In the genomic region with DNA sequence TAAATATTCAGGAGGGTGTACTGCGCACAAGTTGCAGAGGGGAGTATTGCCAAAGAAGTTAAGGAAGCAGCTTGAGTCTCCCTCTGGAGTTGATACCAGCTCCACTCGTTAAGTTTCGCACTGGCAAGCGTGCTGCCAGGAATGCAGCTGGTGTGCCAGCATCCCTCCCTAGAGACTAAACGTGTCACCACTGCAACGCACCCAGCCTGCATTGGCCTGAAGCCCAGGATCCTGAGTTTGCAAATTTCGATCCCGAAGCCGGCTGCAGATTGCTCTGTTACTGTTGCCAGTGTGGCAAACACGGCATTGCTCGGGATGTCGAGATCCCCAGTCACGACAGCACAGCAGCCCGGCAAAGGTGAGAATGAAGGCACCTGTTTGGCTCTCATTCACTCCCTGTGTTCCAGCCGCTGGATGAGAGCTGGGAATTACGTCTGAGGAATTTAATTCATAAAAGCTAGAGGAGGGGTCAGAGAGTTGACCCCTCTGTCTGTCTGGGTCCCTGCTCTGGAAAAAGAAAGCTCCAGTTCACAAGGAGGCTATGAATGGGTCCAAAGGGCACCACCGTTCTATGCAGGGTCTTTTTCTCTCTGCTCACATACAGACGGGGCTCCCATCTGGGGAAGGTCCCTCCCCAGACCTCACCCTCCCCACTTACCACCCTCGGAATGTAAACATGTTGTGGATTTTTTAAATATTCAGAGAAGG, we compare ENCODE assay signal across 8 cellular contexts.
A peak's percentile ranks its signal among the peaks of the same experiment; 100 is the strongest.
DNase-seq lines count a peak whose midpoint lies in the region; ATAC-seq and TF ChIP-seq lines count a peak whose summit lies in the region.

No MANE protein-coding gene starts in this region.

- no peaks in the 10 kb centered on the region for H3K27me3 ChIP-seq in Panc1 (ENCODE audit: control insufficient read depth, insufficient read depth, low read length)
- no peaks in the 10 kb centered on the region for H3K27me3 ChIP-seq in muscle layer of duodenum (ENCODE audit: low read depth, low read length)

- peak; percentile 86 for ATAC-seq in Panc1
- ATAC-seq in GM21576 (IDR thresholded peaks at IDR 0.05; ENCODE audit: unreplicated experiment): no peak

- CTCF ChIA-PET in Panc1 (lab: Charles Lee): interaction anchor here (0.6 to 1.0 kb wide), 2 partner anchors 12 to 14 kb away, joined by 3 read pairs; no protein-coding TSS in a partner anchor

- TF ChIP-seq CTCF in Panc1 (IDR thresholded peaks at IDR 0.05): no peak
- peak; percentile 19 for TF ChIP-seq CTCF in epithelial cell of proximal tubule (conservative IDR thresholded peaks at IDR 0.05; ENCODE audit: low read depth, low read length)

- TSS peak; percentile 76 for BruUV-seq in Panc1 (replicated peaks; lab: Mats Ljungman, UMichigan)

- H3K9me3 ChIP-seq in Panc1 (ENCODE audit: control insufficient read depth, insufficient read depth, low read depth, low read length) (no peaks in the 10 kb centered on the region), muscle layer of duodenum (ENCODE audit: control insufficient read depth in 1 of 2, low read length in 2 of 2) (no peaks in the 10 kb centered on the region)

- POLR2A ChIA-PET in Panc1 (lab: Charles Lee): interaction anchor here (0.6 to 1.8 kb wide), 2 partner anchors 16 to 47 kb away, joined by 3 to 4 read pairs; no protein-coding TSS in a partner anchor

- H3K36me3 ChIP-seq in Panc1 (ENCODE audit: control insufficient read depth, insufficient read depth, low read length) (no peaks in the 10 kb centered on the region; the same call in 1 of the 2 replicates), muscle layer of duodenum (ENCODE audit: control insufficient read depth in 1 of 2, insufficient read depth in 2 of 2, low read length in 2 of 2) (peaks cover 3 to 8% of the 10 kb centered on the region in 2 donors)

- peak overlapping the region; percentile 14 to 35 for H3K4me3 ChIP-seq in Panc1 (ENCODE audit: low read depth in 2 of 2, low read length in 2 of 2)
- peak overlapping the region; percentile 41 for H3K4me3 ChIP-seq in epithelial cell of proximal tubule (ENCODE audit: low read depth, low read length)
- H3K4me3 ChIP-seq in muscle layer of duodenum (ENCODE audit: low read depth in 1 of 2, low read length in 2 of 2): peak overlapping the region; percentile 43 to 48

- H3K4me1 ChIP-seq in Panc1 (ENCODE audit: control insufficient read depth, insufficient read depth, low read length) (peaks cover 69% of the 10 kb centered on the region), muscle layer of duodenum (ENCODE audit: control insufficient read depth in 1 of 2, insufficient read depth in 2 of 2, low read length in 2 of 2) (peaks cover 19 to 46% of the 10 kb centered on the region in 2 donors)

- H3K27ac ChIP-seq in Panc1 (ENCODE audit: low read length): peak overlapping the region; percentile 100
- peak overlapping the region; percentile 72 for H3K27ac ChIP-seq in muscle layer of duodenum (ENCODE audit: low read length)

- intact Hi-C loops in Panc1 (cut with micrococcal nuclease; ENCODE audit: unreplicated experiment): loop anchor here (2.0 kb wide), 1 partner anchor 59 kb away; no protein-coding TSS in a partner anchor

- peak; percentile 66 for DNase-seq in DMS79 (lab: John Stamatoyannopoulos, UW)
- DNase-seq in Panc1 (ENCODE audit: low read depth, low spot score): peak; percentile 84
- peak; percentile 72 for DNase-seq in epithelial cell of proximal tubule (ENCODE audit: low read depth)
- no peak for DNase-seq in stimulated activated CD4-positive, alpha-beta T cell treated with anti-CD3 and anti-CD28 coated beads, Interleukin-12 subunit alpha, Interleukin-12 subunit beta, amount 100 ng/mL, for 4 hours
- DNase-seq in activated effector memory CD4-positive, alpha-beta T cell treated with Interleukin-2 at 50 U/mL for 16 hours: no peak
- DNase-seq in MV-4-11 (lab: John Stamatoyannopoulos, UW): no peak

- in situ Hi-C loops in Panc1 (cut with HindIII; ENCODE audit: low pct_unique_long_range_greater_than_20kb, low sequenced_read_pairs): no loop called here

Comparison
In these comparisons a context has a peak if more than half of its experiments do, and no peak if none do; other contexts are left out.
1. DNase-seq: peak in DMS79 (single experiment), Panc1 (single experiment) and epithelial cell of proximal tubule (single experiment); none in stimulated activated CD4-positive, alpha-beta T cell treated with anti-CD3 and anti-CD28 coated beads, Interleukin-12 subunit alpha, Interleukin-12 subunit beta, amount 100 ng/mL, for 4 hours (single experiment), activated effector memory CD4-positive, alpha-beta T cell treated with Interleukin-2 at 50 U/mL for 16 hours (single experiment) and MV-4-11 (single experiment).
2. Peak in every context shown above with its lines, with median percentiles within 50 percentile points of each other: H3K4me3 ChIP-seq.